22 cellular contexts compared by ENCODE assay signal in genomic region chr2:77590298-77590917, GRCh38.
"Had no signal": no experiment of that assay in that cellular context is flagged by ENCODE, and none has a peak within 500 bp of the region (broad histone marks: within the 10 kb centered on the region; RNA-seq: fewer than 3 reads in every experiment).

No MANE protein-coding gene starts in this region.

- FAIRE-seq: K562, RCC 7860 had no signal

- H3K9me3 ChIP-seq: SJSA1 had no signal

- H3K9ac ChIP-seq: KMS-11 had no signal

- DNase-seq: Kasumi-1, MM.1S, NCI-H1092 treated with DMSO at 0.1 percent for 48 hours, NCI-H1436, NCI-H187, NCI-H2029, NCI-H2081 treated with DMSO at 0.1 percent for 48 hours, NCI-H2171, NCI-H226, NCI-H446, NCI-H510A, NCI-H524 treated with DMSO at 0.1 percent for 48 hours, NCI-H69, NCI-H774, Right ventricle myocardium superior, RPMI8226, SIG-M5 had no signal

- H3K4me3 ChIP-seq: K562, SJSA1, SK-N-MC had no signal

- H3K36me3 ChIP-seq: SJSA1 had no signal

- H3K27ac ChIP-seq: KMS-11, SJSA1, SK-N-MC had no signal

- H3K27me3 ChIP-seq: SJSA1 had no signal

- H3K4me1 ChIP-seq: SJSA1 had no signal

- ATAC-seq: K562 had no signal
